Comparison of ENCODE assay signal across 11 cellular contexts in genomic region chr17:19021622-19022083, GRCh38. TPM values are rescaled to one million over a fixed set of nuclear protein-coding genes. Genes with fewer than 3 reads are reported as not detected.
A peak's percentile ranks its signal among the peaks of the same experiment; 100 is the strongest.
DNase-seq lines count a peak whose midpoint lies in the region; ATAC-seq and TF ChIP-seq lines count a peak whose summit lies in the region.
"Had no signal": no experiment of that assay in that cellular context is flagged by ENCODE, and none has a peak within 500 bp of the region (broad histone marks: within the 10 kb centered on the region; RNA-seq: fewer than 3 reads in every experiment).

No MANE protein-coding gene starts in this region.

- H4K20me1 ChIP-seq in neural progenitor cell (ENCODE audit: low read depth): no peaks in the 10 kb centered on the region

- no peak overlapping the region for H3K27ac ChIP-seq in CD4-positive, alpha-beta T cell (ENCODE audit: low read depth, low read length)
- no peak overlapping the region for H3K27ac ChIP-seq in neural progenitor cell
- H3K27ac ChIP-seq: transverse colon had no signal

- H3K9me3 Mint-ChIP-seq in CD4-positive, alpha-beta T cell: no peaks in the 10 kb centered on the region
- H3K9me3 Mint-ChIP-seq in IgD-negative memory B cell (no peaks in the 10 kb centered on the region), neural progenitor cell (no peaks in the 10 kb centered on the region)
- no peaks in the 10 kb centered on the region for H3K9me3 Mint-ChIP-seq in activated T-cell treated with anti-CD3 and anti-CD28 coated beads, Interleukin-2, amount 50 U/mL, for 72 hours

- no peak for TF ChIP-seq CTCF in CD4-positive, alpha-beta T cell (IDR thresholded peaks at IDR 0.05)
- TF ChIP-seq CTCF in neural progenitor cell (IDR thresholded peaks at IDR 0.05): no peak
- TF ChIP-seq CTCF in GM10266 (IDR thresholded peaks at IDR 0.05; ENCODE audit: control insufficient read depth, insufficient read depth, low read depth, missing control alignments): no peak

- H3K4me3 ChIP-seq in neural progenitor cell: no peak overlapping the region
- H3K4me3 ChIP-seq: transverse colon had no signal

- peak in 5 of 10 experiments; percentile 29 to 51 (median 36) for DNase-seq in CD4-positive, alpha-beta T cell
- DNase-seq in activated T-cell treated with anti-CD3 and anti-CD28 coated beads, Interleukin-2, amount 50 U/mL, for 72 hours: peak; percentile 37 to 39
- DNase-seq in neural progenitor cell (ENCODE audit: low spot score) (peak; percentile 25), GM10266 (ENCODE audit: extremely low spot score) (no peak)
- DNase-seq: transverse colon had no signal

- no peaks in the 10 kb centered on the region for H3F3A ChIP-seq in neural progenitor cell (ENCODE audit: low read depth)

- no peaks in the 10 kb centered on the region for H3K79me2 ChIP-seq in neural progenitor cell (ENCODE audit: low read depth)

- H3K4me1 ChIP-seq in neural progenitor cell: no peaks in the 10 kb centered on the region
- H3K4me1 ChIP-seq: Caco-2 had no signal

- POLR2A ChIA-PET in CD4-positive, alpha-beta T cell (lab: Charles Lee): interaction anchor here (2.7 kb wide), 1 partner anchor 17 kb away, joined by 10 read pairs; the partner anchor contains the start of gene FAM83G

- no peak overlapping the region for H2AFZ ChIP-seq in neural progenitor cell (replicated peaks)

- no peak overlapping the region for H3K4me2 ChIP-seq in neural progenitor cell

- H3K9ac ChIP-seq in neural progenitor cell: no peak overlapping the region

- no peaks in the 10 kb centered on the region for H3K9me3 ChIP-seq in CD4-positive, alpha-beta T cell (ENCODE audit: control insufficient read depth, low read length)
- H3K9me3 ChIP-seq in neural progenitor cell (ENCODE audit: low read depth): no peaks in the 10 kb centered on the region
- H3K9me3 ChIP-seq: Caco-2, transverse colon had no signal

- peak overlapping the region; percentile 57 for H3K27ac Mint-ChIP-seq in CD4-positive, alpha-beta T cell
- peak overlapping the region; percentile 31 to 83 (median 68) for H3K27ac Mint-ChIP-seq in IgD-negative memory B cell
- H3K27ac Mint-ChIP-seq in activated T-cell treated with anti-CD3 and anti-CD28 coated beads, Interleukin-2, amount 50 U/mL, for 72 hours: no peak overlapping the region
- no peak overlapping the region for H3K27ac Mint-ChIP-seq in neural progenitor cell

- no peaks in the 10 kb centered on the region for H3K27me3 Mint-ChIP-seq in CD4-positive, alpha-beta T cell
- H3K27me3 Mint-ChIP-seq in IgD-negative memory B cell (no peaks in the 10 kb centered on the region), neural progenitor cell (ENCODE audit: insufficient read depth, low read depth) (peaks cover 3% of the 10 kb centered on the region)
- no peaks in the 10 kb centered on the region for H3K27me3 Mint-ChIP-seq in activated T-cell treated with anti-CD3 and anti-CD28 coated beads, Interleukin-2, amount 50 U/mL, for 72 hours (ENCODE audit: low read depth)

- CTCF ChIA-PET in CD4-positive, alpha-beta T cell (lab: Charles Lee): no interaction called here

- no peak overlapping the region for H3K4me3 Mint-ChIP-seq in CD4-positive, alpha-beta T cell
- no peak overlapping the region for H3K4me3 Mint-ChIP-seq in IgD-negative memory B cell
- H3K4me3 Mint-ChIP-seq in activated T-cell treated with anti-CD3 and anti-CD28 coated beads, Interleukin-2, amount 50 U/mL, for 72 hours: no peak overlapping the region
- no peak overlapping the region for H3K4me3 Mint-ChIP-seq in neural progenitor cell

- ATAC-seq in CD4-positive, alpha-beta T cell (ENCODE audit: poor library complexity): peak; percentile 35
- peak in 1 of 2 donors; percentile 24 for ATAC-seq in activated T-cell treated with anti-CD3 and anti-CD28 coated beads, Interleukin-2, amount 50 U/mL, for 72 hours (replicated peaks in 1 of 2)
- ATAC-seq in HG02840 (IDR thresholded peaks at IDR 0.05; ENCODE audit: low FRiP score, unreplicated experiment) (no peak), GM18873 (IDR thresholded peaks at IDR 0.05; ENCODE audit: low FRiP score, unreplicated experiment) (no peak), HG03095 (IDR thresholded peaks at IDR 0.05; ENCODE audit: unreplicated experiment) (no peak)

- intact Hi-C loops in CD4-positive, alpha-beta T cell (cut with DNase I, micrococcal nuclease): loop anchor here in 1 of 2 experiments (2.0 kb wide), 1 partner anchor 21 kb away; no protein-coding TSS in a partner anchor

- peaks cover 35% of the 10 kb centered on the region for H3K4me1 Mint-ChIP-seq in CD4-positive, alpha-beta T cell (ENCODE audit: low read depth)
- H3K4me1 Mint-ChIP-seq in IgD-negative memory B cell (peaks cover 15 to 20% (median 16%) of the 10 kb centered on the region in 3 donors), neural progenitor cell (peaks cover 10% of the 10 kb centered on the region)
- H3K4me1 Mint-ChIP-seq in activated T-cell treated with anti-CD3 and anti-CD28 coated beads, Interleukin-2, amount 50 U/mL, for 72 hours (ENCODE audit: low read depth): peaks cover 15% of the 10 kb centered on the region

- no peaks in the 10 kb centered on the region for H3K36me3 ChIP-seq in neural progenitor cell
- H3K36me3 ChIP-seq: transverse colon had no signal

- peaks cover 48% of the 10 kb centered on the region for H3K36me3 Mint-ChIP-seq in CD4-positive, alpha-beta T cell (ENCODE audit: low read depth)
- H3K36me3 Mint-ChIP-seq in IgD-negative memory B cell: peaks cover 3% of the 10 kb centered on the region
- H3K36me3 Mint-ChIP-seq in activated T-cell treated with anti-CD3 and anti-CD28 coated beads, Interleukin-2, amount 50 U/mL, for 72 hours (ENCODE audit: insufficient read depth in 2 of 2): peaks cover 0 to 3% of the 10 kb centered on the region in 2 donors
- no peaks in the 10 kb centered on the region for H3K36me3 Mint-ChIP-seq in neural progenitor cell

- no peaks in the 10 kb centered on the region for H3K27me3 ChIP-seq in CD4-positive, alpha-beta T cell (ENCODE audit: control insufficient read depth, insufficient read depth, low read length)
- H3K27me3 ChIP-seq in neural progenitor cell: no peaks in the 10 kb centered on the region
- H3K27me3 ChIP-seq: transverse colon had no signal

RNA-seq across cellular contexts. Expression of gene FAM83G, which starts 17.1 kb away (rescaled TPM):
- 1 to 10 TPM; 2.9 to 3.0 TPM for total RNA-seq in CD4-positive, alpha-beta T cell
- polyA plus RNA-seq in IgD-negative memory B cell: 6.8 TPM
- 10 to 100 TPM; 10.9 to 11.3 TPM for total RNA-seq in activated T-cell treated with anti-CD3 and anti-CD28 coated beads, Interleukin-2, amount 50 U/mL, for 72 hours
- 9.9 and 24.3 TPM in 2 replicates for total RNA-seq in neural progenitor cell (ENCODE audit: low replicate concordance)

RNA-seq across cellular contexts. Expression of gene GRAP, which starts 25.1 kb away (rescaled TPM):
- 10 to 100 TPM; 20.1 to 20.4 TPM for total RNA-seq in CD4-positive, alpha-beta T cell
- polyA plus RNA-seq in IgD-negative memory B cell: 123 TPM
- total RNA-seq in activated T-cell treated with anti-CD3 and anti-CD28 coated beads, Interleukin-2, amount 50 U/mL, for 72 hours: 10 to 100 TPM in 1 of 2 donors, 1 to 10 TPM in 1; 9.7 to 15.9 TPM
- total RNA-seq in neural progenitor cell (ENCODE audit: low replicate concordance): 0.46 TPM in 1 of 2 replicates, not detected in the other
- total RNA-seq: myocyte had no signal

Comparison
In these comparisons a context has a peak if more than half of its experiments do, and no peak if none do; other contexts are left out.
1. H3K27ac Mint-ChIP-seq: peak in CD4-positive, alpha-beta T cell (single experiment) and IgD-negative memory B cell (3 of 3); none in activated T-cell treated with anti-CD3 and anti-CD28 coated beads, Interleukin-2, amount 50 U/mL, for 72 hours (single experiment) and neural progenitor cell (single experiment).